ENCODE assay signal across 29 cellular contexts in genomic region chr3:74033366-74033765, GRCh38.
"Had no signal": no experiment of that assay in that cellular context is flagged by ENCODE, and none has a peak within 500 bp of the region (broad histone marks: within the 10 kb centered on the region; RNA-seq: fewer than 3 reads in every experiment).

No MANE protein-coding gene starts in this region.

- H3K9ac ChIP-seq: SK-N-SH had no signal

- H3K27me3 ChIP-seq: brain microvascular endothelial cell, SJSA1 had no signal

- H3K27ac Mint-ChIP-seq: activated CD4-positive, alpha-beta T cell treated with anti-CD3 and anti-CD28 coated beads, Interleukin-2, amount 10 ng/mL, durations not matched to agents 24 days and 14 days; activated CD8-positive, alpha-beta T cell treated with anti-CD3 and anti-CD28 coated beads for 36 hours; activated naive CD8-positive, alpha-beta T cell treated with anti-CD3 and anti-CD28 coated beads for 36 hours; activated T-cell treated with anti-CD3 and anti-CD28 coated beads, Interleukin-2, amount 50 U/mL, for 72 hours; activated T-helper 17 cell treated with anti-CD3 and anti-CD28 coated beads, Interleukin-2, amount 50 U/mL, for 72 hours; T-helper 1 cell treated with Interleukin-12 subunit alpha and Interleukin-12 subunit beta and Interleukin-4 antibody, amounts not matched to agents 30 μg/mL and 1 μg/mL, for 36 hours; T-helper 2 cell treated with Interferon-gamma antibody and Interleukin-4, amounts not matched to agents 5 μg/mL and 100 μg/mL, for 36 hours had no signal

- H3K4me1 ChIP-seq: SJSA1 had no signal

- H3K27me3 Mint-ChIP-seq: activated CD4-positive, alpha-beta T cell treated with anti-CD3 and anti-CD28 coated beads, Interleukin-2, amount 10 ng/mL, durations not matched to agents 24 days and 14 days; activated CD8-positive, alpha-beta T cell treated with anti-CD3 and anti-CD28 coated beads for 36 hours; activated naive CD8-positive, alpha-beta T cell treated with anti-CD3 and anti-CD28 coated beads for 36 hours; activated T-helper 17 cell treated with anti-CD3 and anti-CD28 coated beads, Interleukin-2, amount 50 U/mL, for 72 hours; central memory CD8-positive, alpha-beta T cell had no signal

- H3K4me1 Mint-ChIP-seq: activated CD4-positive, alpha-beta T cell treated with anti-CD3 and anti-CD28 coated beads, Interleukin-2, amount 10 ng/mL, durations not matched to agents 24 days and 14 days; activated naive CD8-positive, alpha-beta T cell treated with anti-CD3 and anti-CD28 coated beads for 36 hours; activated T-helper 17 cell treated with anti-CD3 and anti-CD28 coated beads, Interleukin-2, amount 50 U/mL, for 72 hours; central memory CD8-positive, alpha-beta T cell had no signal

- H3K36me3 Mint-ChIP-seq: activated naive CD8-positive, alpha-beta T cell treated with anti-CD3 and anti-CD28 coated beads for 36 hours had no signal

- ATAC-seq: activated CD8-positive, alpha-beta T cell treated with anti-CD3 and anti-CD28 coated beads for 36 hours; activated T-cell treated with anti-CD3 and anti-CD28 coated beads, Interleukin-2, amount 50 U/mL, for 72 hours; activated T-helper 17 cell treated with anti-CD3 and anti-CD28 coated beads, Interleukin-2, amount 50 U/mL, for 72 hours; Panc1 had no signal

- H3K36me3 ChIP-seq: brain microvascular endothelial cell, SJSA1 had no signal

- H3K4me3 ChIP-seq: SJSA1 had no signal

- DNase-seq: activated CD4-positive, alpha-beta T cell treated with anti-CD3 and anti-CD28 coated beads, Interleukin-2, amount 10 ng/mL, durations not matched to agents 24 days and 14 days; activated CD4-positive, alpha-beta T cell treated with anti-CD3 and anti-CD28 coated beads, Interleukin-2, amount 50 U/mL, for 4 hours; activated CD8-positive, alpha-beta T cell treated with anti-CD3 and anti-CD28 coated beads for 36 hours; activated effector memory CD4-positive, alpha-beta T cell treated with anti-CD3 and anti-CD28 coated beads, Interleukin-2, amount 50 U/mL, for 16 hours; activated naive CD4-positive, alpha-beta T cell; activated naive CD4-positive, alpha-beta T cell treated with anti-CD3 and anti-CD28 coated beads, Interleukin-2, amount 50 U/mL, for 16 hours; activated naive CD8-positive, alpha-beta T cell treated with anti-CD3 and anti-CD28 coated beads for 36 hours; activated T-cell treated with anti-CD3 and anti-CD28 coated beads, Interleukin-2, amount 50 U/mL, for 1 hour; activated T-cell treated with anti-CD3 and anti-CD28 coated beads, Interleukin-2, amount 50 U/mL, for 72 hours; amniotic stem cell; aorta; brain microvascular endothelial cell; Karpas-422; KBM-7; NCI-H1105; NCI-H1417 treated with DMSO at 0.1 percent for 48 hours; NCI-H1930; NCI-H2107; NCI-H226; NCI-H446 treated with DMSO at 0.1 percent for 48 hours; NCI-H526; SHP77; SK-N-SH had no signal

- H3K27ac ChIP-seq: brain microvascular endothelial cell, SJSA1 had no signal

- H3K9me3 ChIP-seq: SJSA1, SK-N-SH had no signal

- H3K4me2 ChIP-seq: SK-N-SH had no signal

- H3K4me3 Mint-ChIP-seq: activated CD4-positive, alpha-beta T cell treated with anti-CD3 and anti-CD28 coated beads, Interleukin-2, amount 10 ng/mL, durations not matched to agents 24 days and 14 days; activated CD8-positive, alpha-beta T cell treated with anti-CD3 and anti-CD28 coated beads for 36 hours; activated naive CD8-positive, alpha-beta T cell treated with anti-CD3 and anti-CD28 coated beads for 36 hours; activated T-cell treated with anti-CD3 and anti-CD28 coated beads, Interleukin-2, amount 50 U/mL, for 72 hours; activated T-helper 17 cell treated with anti-CD3 and anti-CD28 coated beads, Interleukin-2, amount 50 U/mL, for 72 hours; central memory CD8-positive, alpha-beta T cell; T-helper 1 cell treated with Interleukin-12 subunit alpha and Interleukin-12 subunit beta and Interleukin-4 antibody, amounts not matched to agents 30 μg/mL and 1 μg/mL, for 36 hours; T-helper 2 cell treated with Interferon-gamma antibody and Interleukin-4, amounts not matched to agents 5 μg/mL and 100 μg/mL, for 36 hours had no signal
